In genomic region chr22:18994780-18995711, GRCh38 we compare ENCODE assay signal across 2 cellular contexts.
TF ChIP-seq lines count a peak whose summit lies in the region.

No MANE protein-coding gene starts in this region.

TF ChIP-seq in HCT116, 20 proteins besides CTCF, POLR2A, EP300 and RAD21:
- TF ChIP-seq ELF1 (IDR thresholded peaks at IDR 0.05; ENCODE audit: borderline replicate concordance, low read depth) (no peak), FOSL1 (IDR thresholded peaks at IDR 0.05; ENCODE audit: low read depth) (no peak), EZH2 (IDR thresholded peaks at IDR 0.05) (no peak), TCF7L2 (IDR thresholded peaks at IDR 0.05; ENCODE audit: borderline replicate concordance, extremely low read depth, insufficient read depth, insufficient read length) (no peak), CBX3 (IDR thresholded peaks at IDR 0.05; ENCODE audit: low read depth) (no peak), ZFX (IDR thresholded peaks at IDR 0.05) (no peak), CEBPB (IDR thresholded peaks at IDR 0.05; ENCODE audit: low read depth) (no peak), YY1 (IDR thresholded peaks at IDR 0.05; ENCODE audit: extremely low read depth, insufficient replicate concordance, low read depth, low read length) (no peak), JUND (IDR thresholded peaks at IDR 0.05) (no peak), EZH2phosphoT487 (IDR thresholded peaks at IDR 0.05; ENCODE audit: borderline replicate concordance) (no peak), ZNF274 (IDR thresholded peaks at IDR 0.05; ENCODE audit: low read depth, low read length) (no peak), SP1 (IDR thresholded peaks at IDR 0.05; ENCODE audit: low read depth) (no peak), MAX (IDR thresholded peaks at IDR 0.05) (no peak)
- TF ChIP-seq, protein P1, sequence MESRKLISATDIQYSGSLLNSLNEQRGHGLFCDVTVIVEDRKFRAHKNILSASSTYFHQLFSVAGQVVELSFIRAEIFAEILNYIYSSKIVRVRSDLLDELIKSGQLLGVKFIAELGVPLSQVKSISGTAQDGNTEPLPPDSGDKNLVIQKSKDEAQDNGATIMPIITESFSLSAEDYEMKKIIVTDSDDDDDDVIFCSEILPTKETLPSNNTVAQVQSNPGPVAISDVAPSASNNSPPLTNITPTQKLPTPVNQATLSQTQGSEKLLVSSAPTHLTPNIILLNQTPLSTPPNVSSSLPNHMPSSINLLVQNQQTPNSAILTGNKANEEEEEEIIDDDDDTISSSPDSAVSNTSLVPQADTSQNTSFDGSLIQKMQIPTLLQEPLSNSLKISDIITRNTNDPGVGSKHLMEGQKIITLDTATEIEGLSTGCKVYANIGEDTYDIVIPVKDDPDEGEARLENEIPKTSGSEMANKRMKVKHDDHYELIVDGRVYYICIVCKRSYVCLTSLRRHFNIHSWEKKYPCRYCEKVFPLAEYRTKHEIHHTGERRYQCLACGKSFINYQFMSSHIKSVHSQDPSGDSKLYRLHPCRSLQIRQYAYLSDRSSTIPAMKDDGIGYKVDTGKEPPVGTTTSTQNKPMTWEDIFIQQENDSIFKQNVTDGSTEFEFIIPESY (IDR thresholded peaks at IDR 0.05; ENCODE audit: extremely low read depth, insufficient replicate concordance, low read length) = no peak

TF ChIP-seq in K562, 482 proteins besides CTCF, POLR2A, EP300 and RAD21 (continues in another document):
- no peak for TF ChIP-seq CBX2 (IDR thresholded peaks at IDR 0.05; ENCODE audit: insufficient read depth, low read length, poor library complexity, severe bottlenecking)
- no peak for TF ChIP-seq JUND (IDR thresholded peaks at IDR 0.05; ENCODE audit: borderline replicate concordance, low read depth, low read length)
- 0 out of 3 replicates have a peak, but pooled peaks have one; percentile 15 for TF ChIP-seq JUND (tag; IDR thresholded peaks at IDR 0.05; ENCODE audit: borderline replicate concordance, low read depth, low read length)
- TF ChIP-seq KLF13 (tag; IDR thresholded peaks at IDR 0.05; ENCODE audit: borderline replicate concordance, low read depth) = peak; percentile 46; the same call in 1 of the 2 replicates
- TF ChIP-seq U2AF2 (optimal IDR thresholded peaks at IDR 0.05; ENCODE audit: low read depth, low read length) = no peak
- TF ChIP-seq THAP12 (CRISPR knock-in tag; IDR thresholded peaks at IDR 0.05) = peak; percentile 23; the same call in 1 of the 2 replicates
- peak; percentile 18; the same call in 1 of the 2 replicates for TF ChIP-seq ZBTB7A (IDR thresholded peaks at IDR 0.05; ENCODE audit: borderline replicate concordance, control insufficient read depth, low read depth, low read length)
- peak in 1 of 2 experiments; percentile 40; a peak in 1 of 3 replicates for TF ChIP-seq CBX3 (IDR thresholded peaks at IDR 0.05; ENCODE audit: borderline replicate concordance in 1 of 2, low read length in 2 of 2)
- 0 out of 2 replicates have a peak, but pooled peaks have one; percentile 3 for TF ChIP-seq LCOR (CRISPR knock-in tag; IDR thresholded peaks at IDR 0.05)
- TF ChIP-seq, protein P2, sequence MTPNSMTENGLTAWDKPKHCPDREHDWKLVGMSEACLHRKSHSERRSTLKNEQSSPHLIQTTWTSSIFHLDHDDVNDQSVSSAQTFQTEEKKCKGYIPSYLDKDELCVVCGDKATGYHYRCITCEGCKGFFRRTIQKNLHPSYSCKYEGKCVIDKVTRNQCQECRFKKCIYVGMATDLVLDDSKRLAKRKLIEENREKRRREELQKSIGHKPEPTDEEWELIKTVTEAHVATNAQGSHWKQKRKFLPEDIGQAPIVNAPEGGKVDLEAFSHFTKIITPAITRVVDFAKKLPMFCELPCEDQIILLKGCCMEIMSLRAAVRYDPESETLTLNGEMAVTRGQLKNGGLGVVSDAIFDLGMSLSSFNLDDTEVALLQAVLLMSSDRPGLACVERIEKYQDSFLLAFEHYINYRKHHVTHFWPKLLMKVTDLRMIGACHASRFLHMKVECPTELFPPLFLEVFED (CRISPR knock-in tag; conservative IDR thresholded peaks at IDR 0.05) = no peak
- TF ChIP-seq RREB1 (CRISPR knock-in tag; IDR thresholded peaks at IDR 0.05) = 0 out of 2 replicates have a peak, but pooled peaks have one; percentile 36
- no peak for TF ChIP-seq ZNF445 (CRISPR knock-in tag; IDR thresholded peaks at IDR 0.05; ENCODE audit: low read depth)
- TF ChIP-seq TAF15 (IDR thresholded peaks at IDR 0.05; ENCODE audit: low read depth, low read length) = 0 out of 2 replicates have a peak, but pooled peaks have one; percentile 62
- TF ChIP-seq, protein P3, sequence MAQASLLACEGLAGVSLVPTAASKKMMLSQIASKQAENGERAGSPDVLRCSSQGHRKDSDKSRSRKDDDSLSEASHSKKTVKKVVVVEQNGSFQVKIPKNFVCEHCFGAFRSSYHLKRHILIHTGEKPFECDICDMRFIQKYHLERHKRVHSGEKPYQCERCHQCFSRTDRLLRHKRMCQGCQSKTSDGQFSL (CRISPR knock-in tag; IDR thresholded peaks at IDR 0.05) = peak; percentile 46; the same call in 1 of the 2 replicates
- TF ChIP-seq, protein P3 (tag; IDR thresholded peaks at IDR 0.05) = no peak
- peak; percentile 13; the same call in 1 of the 2 replicates for TF ChIP-seq MAX (CRISPR knock-in tag; IDR thresholded peaks at IDR 0.05)
- 0 out of 2 replicates have a peak, but pooled peaks have one; percentile 3 for TF ChIP-seq TCF7L2 (IDR thresholded peaks at IDR 0.05; ENCODE audit: low read depth, low read length)
- TF ChIP-seq HMGN3 (IDR thresholded peaks at IDR 0.05; ENCODE audit: borderline replicate concordance, extremely low read depth, insufficient read length, low read depth, low read length) = no peak
- TF ChIP-seq, protein P4, sequence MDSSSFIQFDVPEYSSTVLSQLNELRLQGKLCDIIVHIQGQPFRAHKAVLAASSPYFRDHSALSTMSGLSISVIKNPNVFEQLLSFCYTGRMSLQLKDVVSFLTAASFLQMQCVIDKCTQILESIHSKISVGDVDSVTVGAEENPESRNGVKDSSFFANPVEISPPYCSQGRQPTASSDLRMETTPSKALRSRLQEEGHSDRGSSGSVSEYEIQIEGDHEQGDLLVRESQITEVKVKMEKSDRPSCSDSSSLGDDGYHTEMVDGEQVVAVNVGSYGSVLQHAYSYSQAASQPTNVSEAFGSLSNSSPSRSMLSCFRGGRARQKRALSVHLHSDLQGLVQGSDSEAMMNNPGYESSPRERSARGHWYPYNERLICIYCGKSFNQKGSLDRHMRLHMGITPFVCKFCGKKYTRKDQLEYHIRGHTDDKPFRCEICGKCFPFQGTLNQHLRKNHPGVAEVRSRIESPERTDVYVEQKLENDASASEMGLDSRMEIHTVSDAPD (CRISPR knock-in tag; IDR thresholded peaks at IDR 0.05) = no peak
- TF ChIP-seq ZNF431 (CRISPR knock-in tag; IDR thresholded peaks at IDR 0.05) = peak; percentile 53; the same call in 1 of the 2 replicates
- 0 out of 2 replicates have a peak, but pooled peaks have one; percentile 10 for TF ChIP-seq ZSCAN32 (CRISPR knock-in tag; IDR thresholded peaks at IDR 0.05)
- no peak for TF ChIP-seq HNRNPL (IDR thresholded peaks at IDR 0.05; ENCODE audit: low read depth, low read length)
- peak; percentile 43; the same call in 1 of the 2 replicates for TF ChIP-seq ATF1 (CRISPR knock-in tag; IDR thresholded peaks at IDR 0.05)
- TF ChIP-seq ATF1 (tag; IDR thresholded peaks at IDR 0.05) = no peak
- TF ChIP-seq, protein P5, sequence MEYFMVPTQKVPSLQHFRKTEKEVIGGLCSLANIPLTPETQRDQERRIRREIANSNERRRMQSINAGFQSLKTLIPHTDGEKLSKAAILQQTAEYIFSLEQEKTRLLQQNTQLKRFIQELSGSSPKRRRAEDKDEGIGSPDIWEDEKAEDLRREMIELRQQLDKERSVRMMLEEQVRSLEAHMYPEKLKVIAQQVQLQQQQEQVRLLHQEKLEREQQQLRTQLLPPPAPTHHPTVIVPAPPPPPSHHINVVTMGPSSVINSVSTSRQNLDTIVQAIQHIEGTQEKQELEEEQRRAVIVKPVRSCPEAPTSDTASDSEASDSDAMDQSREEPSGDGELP (CRISPR knock-in tag; IDR thresholded peaks at IDR 0.05; ENCODE audit: borderline replicate concordance) = peak; percentile 45; the same call in 1 of the 2 replicates
- peak; percentile 6; the same call in 1 of the 2 replicates for TF ChIP-seq ZNF12 (CRISPR knock-in tag; IDR thresholded peaks at IDR 0.05)
